10 cellular contexts compared by ENCODE assay signal in the genomic region with DNA sequence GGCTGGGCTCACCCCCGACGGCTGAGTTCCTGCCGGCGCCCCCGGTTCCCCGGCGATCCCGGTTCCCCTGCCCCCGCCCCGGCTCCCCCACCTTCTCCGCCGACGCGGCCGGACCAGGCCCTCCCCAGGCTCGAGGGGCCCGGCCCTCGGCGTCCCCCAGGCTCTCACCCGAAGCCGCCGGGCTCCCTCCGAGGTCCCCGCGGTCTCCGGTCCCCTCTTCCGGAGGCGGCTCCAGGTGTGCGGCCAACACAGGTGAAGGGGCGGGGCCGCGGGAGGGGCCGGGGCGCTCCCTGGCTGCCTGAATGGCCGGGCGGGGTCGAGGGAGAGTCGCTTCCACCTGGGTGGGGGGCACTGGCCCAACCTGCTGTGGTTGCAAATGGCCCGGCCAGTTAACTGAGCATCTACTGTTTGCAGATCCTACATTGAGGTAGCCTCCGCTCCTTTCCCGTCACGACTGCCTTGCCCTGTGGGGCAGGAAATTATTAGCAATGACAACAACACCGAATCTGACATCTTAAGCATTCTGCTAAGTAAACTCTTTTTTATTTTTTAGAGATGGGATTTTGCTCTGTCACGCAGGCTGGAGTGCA. TPM values are rescaled to one million over a fixed set of nuclear protein-coding genes. Genes with fewer than 3 reads are reported as not detected.
DNase-seq lines count a peak whose midpoint lies in the region; ATAC-seq and TF ChIP-seq lines count a peak whose summit lies in the region.
"Had no signal": no experiment of that assay in that cellular context is flagged by ENCODE, and none has a peak within 500 bp of the region (broad histone marks: within the 10 kb centered on the region; RNA-seq: fewer than 3 reads in every experiment).

A gene with protein sequence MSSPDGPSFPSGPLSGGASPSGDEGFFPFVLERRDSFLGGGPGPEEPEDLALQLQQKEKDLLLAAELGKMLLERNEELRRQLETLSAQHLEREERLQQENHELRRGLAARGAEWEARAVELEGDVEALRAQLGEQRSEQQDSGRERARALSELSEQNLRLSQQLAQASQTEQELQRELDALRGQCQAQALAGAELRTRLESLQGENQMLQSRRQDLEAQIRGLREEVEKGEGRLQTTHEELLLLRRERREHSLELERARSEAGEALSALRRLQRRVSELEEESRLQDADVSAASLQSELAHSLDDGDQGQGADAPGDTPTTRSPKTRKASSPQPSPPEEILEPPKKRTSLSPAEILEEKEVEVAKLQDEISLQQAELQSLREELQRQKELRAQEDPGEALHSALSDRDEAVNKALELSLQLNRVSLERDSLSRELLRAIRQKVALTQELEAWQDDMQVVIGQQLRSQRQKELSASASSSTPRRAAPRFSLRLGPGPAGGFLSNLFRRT (minus strand): TSS at position 219 of the 590 bp plus-strand sequence. CDS start 1,448 bp downstream, outside the sequence.

- H3K4me3 ChIP-seq in heart right ventricle (peak within 1 kb of the TSS in 2 of 10 donors; percentile 14), body of pancreas (peak within 1 kb of the TSS; percentile 52 to 92), lower lobe of right lung (peak within 1 kb of the TSS; percentile 48), upper lobe of right lung (peak within 1 kb of the TSS; percentile 46)

- no peaks in the 10 kb centered on the region for H3K9me3 ChIP-seq in heart right ventricle
- no peaks in the 10 kb centered on the region for H3K9me3 ChIP-seq in body of pancreas
- no peaks in the 10 kb centered on the region for H3K9me3 ChIP-seq in lower lobe of right lung
- no peaks in the 10 kb centered on the region for H3K9me3 ChIP-seq in upper lobe of right lung

- DNase-seq in Right ventricle myocardium superior: no peak
- no peak for DNase-seq in heart right ventricle
- peak; percentile 79 to 87 (median 82) for DNase-seq in body of pancreas
- DNase-seq in lower lobe of right lung: peak; percentile 78
- DNase-seq in upper lobe of right lung: peak; percentile 86
- DNase-seq in caudate nucleus (lab: John Stamatoyannopoulos, UW): no peak
- DNase-seq in T1000 (lab: John Stamatoyannopoulos, UW): no peak
- no peak for DNase-seq in stimulated activated CD4-positive, alpha-beta T cell treated with anti-CD3 and anti-CD28 coated beads, Interleukin-4, amount 100 ng/mL, for 24 hours
- DNase-seq: substantia nigra had no signal

- intact Hi-C loops in Right ventricle myocardium superior (cut with DNase I) (no loop called here), heart right ventricle (cut with DNase I) (loop anchor here in 1 of 10 donors (5.0 kb wide), 1 partner anchor 1435 kb away; a partner anchor contains a TSS), body of pancreas (cut with DNase I) (no loop called here), lower lobe of right lung (cut with DNase I) (no loop called here), upper lobe of right lung (cut with DNase I) (no loop called here)

- no peak for TF ChIP-seq CTCF in heart right ventricle (IDR thresholded peaks at IDR 0.05)
- TF ChIP-seq CTCF in body of pancreas (IDR thresholded peaks at IDR 0.05): no peak
- TF ChIP-seq CTCF in lower lobe of right lung (IDR thresholded peaks at IDR 0.05): no peak
- no peak for TF ChIP-seq CTCF in upper lobe of right lung (IDR thresholded peaks at IDR 0.05)

- H3K4me1 ChIP-seq in heart right ventricle (peaks cover 0 to 16% (median 7%) of the 10 kb centered on the region in 9 donors), body of pancreas (peaks cover 61% of the 10 kb centered on the region), lower lobe of right lung (peaks cover 11% of the 10 kb centered on the region), upper lobe of right lung (no peaks in the 10 kb centered on the region)

- 7 to 9% methylated on average over 44 of the region's 44 CpGs for WGBS in heart right ventricle, 2 donors
- 5 to 19% methylated on average over 5 to 42 of the region's 44 CpGs for WGBS in body of pancreas, 2 donors

- H3K36me3 ChIP-seq in heart right ventricle (no peaks in the 10 kb centered on the region), body of pancreas (replicated peaks in 1 of 2; ENCODE audit: insufficient read depth in 1 of 2, low read depth in 2 of 2) (no peaks in the 10 kb centered on the region), lower lobe of right lung (no peaks in the 10 kb centered on the region), upper lobe of right lung (no peaks in the 10 kb centered on the region)

- peak in 2 of 3 donors; percentile 18 to 57 for TF ChIP-seq POLR2A in body of pancreas (IDR thresholded peaks at IDR 0.05)

- ATAC-seq in Right ventricle myocardium superior (ENCODE audit: poor library complexity) (peak; percentile 34), heart right ventricle (no peak), body of pancreas (peak; percentile 64), lower lobe of right lung (peak; percentile 79 to 80), upper lobe of right lung (peak; percentile 81)

- H3K27ac ChIP-seq in heart right ventricle (no peak within 1 kb of the TSS), body of pancreas (peak within 1 kb of the TSS; percentile 95), lower lobe of right lung (peak within 1 kb of the TSS; percentile 60), upper lobe of right lung (peak within 1 kb of the TSS; percentile 36), caudate nucleus (ENCODE audit: low read depth, low read length) (no peak within 1 kb of the TSS)

- peaks cover 16 to 100% (median 91%) of the 10 kb centered on the region in 7 donors for H3K27me3 ChIP-seq in heart right ventricle
- no peaks in the 10 kb centered on the region for H3K27me3 ChIP-seq in body of pancreas
- peaks cover 89% of the 10 kb centered on the region for H3K27me3 ChIP-seq in lower lobe of right lung (ENCODE audit: low read depth)
- H3K27me3 ChIP-seq in upper lobe of right lung: peaks cover 58% of the 10 kb centered on the region

RNA-seq across cellular contexts. Expression of the gene that starts here (rescaled TPM):
- total RNA-seq in Right ventricle myocardium superior (not detected), heart right ventricle (not detected), body of pancreas (100 to 1,000 TPM; 132 to 357 TPM), lower lobe of right lung (19.5 TPM), upper lobe of right lung (16.3 TPM)
- polyA plus RNA-seq in heart right ventricle: under 1 TPM in 1 of 2 donors, not detected in 1; 0.04 TPM
- total RNA-seq: NCI-H460 had no signal

Comparison
In these comparisons a context has a peak if more than half of its experiments do, and no peak if none do; other contexts are left out.
1. RNA of the gene that starts here (total RNA-seq): 132 to 357 TPM in body of pancreas, 19.5 TPM in lower lobe of right lung (single experiment) and 16.3 TPM in upper lobe of right lung (single experiment); not detected in Right ventricle myocardium superior (single experiment) and not detected in heart right ventricle; every median in the first group is over 10 times any median in the second.
2. Peak in ATAC-seq in Right ventricle myocardium superior; RNA of the gene not detected or under 1 TPM.
3. ATAC-seq: peak in body of pancreas (single experiment), lower lobe of right lung (2 of 2) and upper lobe of right lung (single experiment); none in heart right ventricle (0 of 8).
4. DNase-seq: peak in body of pancreas (4 of 4), lower lobe of right lung (single experiment) and upper lobe of right lung (single experiment); none in Right ventricle myocardium superior (single experiment), heart right ventricle (0 of 2), caudate nucleus (0 of 61), T1000 (single experiment) and stimulated activated CD4-positive, alpha-beta T cell treated with anti-CD3 and anti-CD28 coated beads, Interleukin-4, amount 100 ng/mL, for 24 hours (single experiment).
5. H3K27ac ChIP-seq: peak in body of pancreas (4 of 4), lower lobe of right lung (single experiment) and upper lobe of right lung (single experiment); none in heart right ventricle (0 of 10) and caudate nucleus (single experiment).